ENCODE assay signal across 2 cellular contexts in genomic region chr3:46971742-46972141, GRCh38.
TF ChIP-seq lines count a peak whose summit lies in the region.

No MANE protein-coding gene starts in this region.

TF ChIP-seq in A549, 52 proteins besides CTCF, POLR2A, EP300 and RAD21 (continued from another document):
- TF ChIP-seq ZFP36 (IDR thresholded peaks at IDR 0.05; ENCODE audit: borderline replicate concordance, partially characterized antibody) (no peak), CHD4 (IDR thresholded peaks at IDR 0.05; ENCODE audit: borderline replicate concordance) (no peak), JUN (IDR thresholded peaks at IDR 0.05) (no peak), TFCP2L1 (CRISPR knock-in tag; IDR thresholded peaks at IDR 0.05) (no peak), REST (IDR thresholded peaks at IDR 0.05) (no peak), MAX (IDR thresholded peaks at IDR 0.05) (no peak), MYC (IDR thresholded peaks at IDR 0.05; ENCODE audit: borderline replicate concordance, low read length) (no peak), HOXB5 (CRISPR knock-in tag; IDR thresholded peaks at IDR 0.05) (no peak), MAFK (IDR thresholded peaks at IDR 0.05; ENCODE audit: partially characterized antibody) (no peak), FOXS1 (CRISPR knock-in tag; IDR thresholded peaks at IDR 0.05) (no peak), CEBPB (IDR thresholded peaks at IDR 0.05) (no peak), KDM1A (IDR thresholded peaks at IDR 0.05; ENCODE audit: low read depth) (no peak), HEYL (CRISPR knock-in tag; IDR thresholded peaks at IDR 0.05) (no peak)
- TF ChIP-seq, protein P1, sequence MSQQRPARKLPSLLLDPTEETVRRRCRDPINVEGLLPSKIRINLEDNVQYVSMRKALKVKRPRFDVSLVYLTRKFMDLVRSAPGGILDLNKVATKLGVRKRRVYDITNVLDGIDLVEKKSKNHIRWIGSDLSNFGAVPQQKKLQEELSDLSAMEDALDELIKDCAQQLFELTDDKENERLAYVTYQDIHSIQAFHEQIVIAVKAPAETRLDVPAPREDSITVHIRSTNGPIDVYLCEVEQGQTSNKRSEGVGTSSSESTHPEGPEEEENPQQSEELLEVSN (IDR thresholded peaks at IDR 0.05; ENCODE audit: borderline replicate concordance, low read depth): no peak
- TF ChIP-seq, protein P2, sequence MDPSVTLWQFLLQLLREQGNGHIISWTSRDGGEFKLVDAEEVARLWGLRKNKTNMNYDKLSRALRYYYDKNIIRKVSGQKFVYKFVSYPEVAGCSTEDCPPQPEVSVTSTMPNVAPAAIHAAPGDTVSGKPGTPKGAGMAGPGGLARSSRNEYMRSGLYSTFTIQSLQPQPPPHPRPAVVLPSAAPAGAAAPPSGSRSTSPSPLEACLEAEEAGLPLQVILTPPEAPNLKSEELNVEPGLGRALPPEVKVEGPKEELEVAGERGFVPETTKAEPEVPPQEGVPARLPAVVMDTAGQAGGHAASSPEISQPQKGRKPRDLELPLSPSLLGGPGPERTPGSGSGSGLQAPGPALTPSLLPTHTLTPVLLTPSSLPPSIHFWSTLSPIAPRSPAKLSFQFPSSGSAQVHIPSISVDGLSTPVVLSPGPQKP (IDR thresholded peaks at IDR 0.05; ENCODE audit: low read depth, low read length): no peak

TF ChIP-seq in HepG2, 621 proteins besides CTCF, POLR2A, EP300 and RAD21 (continued from another document):
- TF ChIP-seq ZNF772 (CRISPR knock-in tag; IDR thresholded peaks at IDR 0.05) (no peak), MEIS2 (CRISPR knock-in tag; IDR thresholded peaks at IDR 0.05) (no peak), PAF1 (CRISPR knock-in tag; IDR thresholded peaks at IDR 0.05) (no peak), HNRNPLL (IDR thresholded peaks at IDR 0.05; ENCODE audit: low read depth, low read length, poor library complexity, severe bottlenecking) (no peak), ZNF263 (CRISPR knock-in tag; IDR thresholded peaks at IDR 0.05) (no peak), ZNF17 (CRISPR knock-in tag; IDR thresholded peaks at IDR 0.05) (no peak), HMGA1 (CRISPR knock-in tag; conservative IDR thresholded peaks at IDR 0.05) (no peak), ZNF33B (CRISPR knock-in tag; IDR thresholded peaks at IDR 0.05) (no peak), GFI1 (CRISPR knock-in tag; IDR thresholded peaks at IDR 0.05; ENCODE audit: borderline replicate concordance) (no peak), RFXAP (CRISPR knock-in tag; IDR thresholded peaks at IDR 0.05; ENCODE audit: borderline replicate concordance) (no peak)
TF ChIP-seq in HepG2: peak in this region for 0.
